In genomic region chr4:35975617-35976355, GRCh38 we compare ENCODE assay signal across 22 cellular contexts.
DNase-seq lines count a peak whose midpoint lies in the region; ATAC-seq lines count a peak whose summit lies in the region.
"Had no signal": no experiment of that assay in that cellular context is flagged by ENCODE, and none has a peak within 500 bp of the region (broad histone marks: within the 10 kb centered on the region; RNA-seq: fewer than 3 reads in every experiment).

No MANE protein-coding gene starts in this region.

- CTCF ChIA-PET in activated CD8-positive, alpha-beta memory T cell treated with anti-CD3 and anti-CD28 coated beads, Interleukin-2, amount 10 ng/mL, durations not matched to agents 7 days and 5 days (lab: Charles Lee): interaction anchor here (0.7 to 1.0 kb wide), 2 partner anchors 9 to 41 kb away, joined by 3 read pairs; no protein-coding TSS in a partner anchor

- H3K27ac Mint-ChIP-seq in activated CD8-positive, alpha-beta memory T cell treated with anti-CD3 and anti-CD28 coated beads, Interleukin-2, amount 10 ng/mL, durations not matched to agents 7 days and 5 days: no peak overlapping the region
- no peak overlapping the region for H3K27ac Mint-ChIP-seq in stimulated activated naive B cell treated with anti-CD40 and anti-IgM and Interleukin-4, amounts not matched to agents 10 μg/mL and 1 μg/mL and 100 μg/mL, for 72 hours
- H3K27ac Mint-ChIP-seq: activated T-helper 1 cell treated with anti-CD3 and anti-CD28 coated beads, Interleukin-12 subunit alpha, Interleukin-12 subunit beta, Interleukin-2, Interleukin-4 antibody, amounts not matched to agents 30 ng/mL and 10 ng/mL and 1 ng/mL, durations not matched to agents 14 hours and 24 hours and 36 hours; H9 had no signal

- H3K9me3 Mint-ChIP-seq in activated CD8-positive, alpha-beta memory T cell treated with anti-CD3 and anti-CD28 coated beads, Interleukin-2, amount 10 ng/mL, durations not matched to agents 7 days and 5 days (ENCODE audit: low read depth): no peaks in the 10 kb centered on the region
- H3K9me3 Mint-ChIP-seq in stimulated activated naive B cell treated with anti-CD40 and anti-IgM and Interleukin-4, amounts not matched to agents 10 μg/mL and 1 μg/mL and 100 μg/mL, for 72 hours: peaks cover 0 to 2% of the 10 kb centered on the region in 2 donors
- H3K9me3 Mint-ChIP-seq: H9, neural crest cell had no signal

- DNase-seq in activated CD8-positive, alpha-beta memory T cell treated with anti-CD3 and anti-CD28 coated beads, Interleukin-2, amount 10 ng/mL, durations not matched to agents 7 days and 5 days: no peak
- no peak for DNase-seq in activated CD8-positive, alpha-beta memory T cell treated with anti-CD3 and anti-CD28 coated beads, Interleukin-2, amount 50 U/mL, for 48 hours
- no peak for DNase-seq in stimulated activated naive B cell treated with anti-CD40 and anti-IgM and Interleukin-4, amounts not matched to agents 10 μg/mL and 1 μg/mL and 100 μg/mL, for 72 hours
- DNase-seq in NOMO-1 treated with dmso at 0.1 percent for 144 hours (lab: John Stamatoyannopoulos, UW; ENCODE audit: unreplicated experiment) (no peak), NAMALWA (ENCODE audit: low spot score) (no peak), SHP77 (lab: John Stamatoyannopoulos, UW) (no peak)
- DNase-seq: activated CD4-positive, alpha-beta T cell treated with anti-CD3 and anti-CD28 coated beads for 48 hours; anterior cingulate cortex; C1 segment of cervical spinal cord; DMS 273 treated with DMSO at 0.1 percent for 48 hours; H9; MM.1S; NCI-H1930; NCI-H510A; stimulated activated CD4-positive, alpha-beta T cell treated with anti-CD3 and anti-CD28 coated beads, Interleukin-12 subunit alpha, Interleukin-12 subunit beta, amount 100 ng/mL, for 4 hours; stimulated activated naive CD4-positive, alpha-beta T cell treated with Interleukin-2 at 50 U/mL for 16 hours; upper lobe of left lung had no signal

- peaks cover 6% of the 10 kb centered on the region for H3K4me1 Mint-ChIP-seq in activated CD8-positive, alpha-beta memory T cell treated with anti-CD3 and anti-CD28 coated beads, Interleukin-2, amount 10 ng/mL, durations not matched to agents 7 days and 5 days
- H3K4me1 Mint-ChIP-seq in stimulated activated naive B cell treated with anti-CD40 and anti-IgM and Interleukin-4, amounts not matched to agents 10 μg/mL and 1 μg/mL and 100 μg/mL, for 72 hours: peaks cover 0 to 2% of the 10 kb centered on the region in 2 donors
- H3K4me1 Mint-ChIP-seq: H9, neural crest cell had no signal

- peak; percentile 83 for ATAC-seq in activated CD8-positive, alpha-beta memory T cell treated with anti-CD3 and anti-CD28 coated beads, Interleukin-2, amount 10 ng/mL, durations not matched to agents 7 days and 5 days
- ATAC-seq in GM19463 (IDR thresholded peaks at IDR 0.05; ENCODE audit: unreplicated experiment): peak; percentile 59
- peak; percentile 44 for ATAC-seq in HG03196 (IDR thresholded peaks at IDR 0.05; ENCODE audit: unreplicated experiment)
- ATAC-seq in stimulated activated naive B cell treated with anti-CD40 and anti-IgM and Interleukin-4, amounts not matched to agents 10 μg/mL and 1 μg/mL and 100 μg/mL, for 72 hours (replicated peaks): peak; percentile 77 to 95
- ATAC-seq: A549 had no signal

- H3K36me3 Mint-ChIP-seq in activated CD8-positive, alpha-beta memory T cell treated with anti-CD3 and anti-CD28 coated beads, Interleukin-2, amount 10 ng/mL, durations not matched to agents 7 days and 5 days: peaks cover 2% of the 10 kb centered on the region
- H3K36me3 Mint-ChIP-seq in stimulated activated naive B cell treated with anti-CD40 and anti-IgM and Interleukin-4, amounts not matched to agents 10 μg/mL and 1 μg/mL and 100 μg/mL, for 72 hours: peaks cover 3 to 8% of the 10 kb centered on the region in 2 donors

- no peaks in the 10 kb centered on the region for H3K27me3 Mint-ChIP-seq in activated CD8-positive, alpha-beta memory T cell treated with anti-CD3 and anti-CD28 coated beads, Interleukin-2, amount 10 ng/mL, durations not matched to agents 7 days and 5 days
- H3K27me3 Mint-ChIP-seq in stimulated activated naive B cell treated with anti-CD40 and anti-IgM and Interleukin-4, amounts not matched to agents 10 μg/mL and 1 μg/mL and 100 μg/mL, for 72 hours: no peaks in the 10 kb centered on the region

- H3K4me3 Mint-ChIP-seq in activated CD8-positive, alpha-beta memory T cell treated with anti-CD3 and anti-CD28 coated beads, Interleukin-2, amount 10 ng/mL, durations not matched to agents 7 days and 5 days: no peak overlapping the region
- no peak overlapping the region for H3K4me3 Mint-ChIP-seq in stimulated activated naive B cell treated with anti-CD40 and anti-IgM and Interleukin-4, amounts not matched to agents 10 μg/mL and 1 μg/mL and 100 μg/mL, for 72 hours
- H3K4me3 Mint-ChIP-seq: activated T-helper 1 cell treated with anti-CD3 and anti-CD28 coated beads, Interleukin-12 subunit alpha, Interleukin-12 subunit beta, Interleukin-2, Interleukin-4 antibody, amounts not matched to agents 30 ng/mL and 10 ng/mL and 1 ng/mL, durations not matched to agents 14 hours and 24 hours and 36 hours; H9; neural crest cell had no signal
